In genomic region chr20:34111057-34111711, GRCh38 we compare ENCODE assay signal across 8 cellular contexts. TPM values are rescaled to one million over a fixed set of nuclear protein-coding genes. Genes with fewer than 3 reads are reported as not detected.
DNase-seq lines count a peak whose midpoint lies in the region; ATAC-seq and TF ChIP-seq lines count a peak whose summit lies in the region.

No MANE protein-coding gene starts in this region.

- peak overlapping the region; percentile 95 for H3K9ac ChIP-seq in rectal smooth muscle tissue (ENCODE audit: low read length)

- H3K27me3 Mint-ChIP-seq in Caco-2 (ENCODE audit: insufficient read depth, unreplicated experiment) = no peaks in the 10 kb centered on the region
- H3K27me3 Mint-ChIP-seq in activated CD8-positive, alpha-beta T cell treated with anti-CD3 and anti-CD28 coated beads, Interleukin-2, amount 10 ng/mL, durations not matched to agents 7 days and 5 days (ENCODE audit: low read depth) = peaks cover 2% of the 10 kb centered on the region

- peak overlapping the region; percentile 77 for H3K4me3 Mint-ChIP-seq in Caco-2 (ENCODE audit: unreplicated experiment)
- H3K4me3 Mint-ChIP-seq in activated CD8-positive, alpha-beta T cell treated with anti-CD3 and anti-CD28 coated beads, Interleukin-2, amount 10 ng/mL, durations not matched to agents 7 days and 5 days = peak overlapping the region; percentile 88

- peak overlapping the region; percentile 93 for H3K27ac ChIP-seq in rectal smooth muscle tissue (ENCODE audit: low read depth, low read length)

- H3K27ac Mint-ChIP-seq in Caco-2 (ENCODE audit: unreplicated experiment) = peak overlapping the region; percentile 99
- H3K27ac Mint-ChIP-seq in activated CD8-positive, alpha-beta T cell treated with anti-CD3 and anti-CD28 coated beads, Interleukin-2, amount 10 ng/mL, durations not matched to agents 7 days and 5 days = peak overlapping the region; percentile 99

- no TSS peak for BruUV-seq in Caco-2 (replicated peaks; lab: Mats Ljungman, UMichigan)

- H3K4me1 ChIP-seq in Caco-2 = peaks cover 8% of the 10 kb centered on the region
- peaks cover 21% of the 10 kb centered on the region for H3K4me1 ChIP-seq in rectal smooth muscle tissue (ENCODE audit: control insufficient read depth, insufficient read depth, low read length)

- H3K9me3 ChIP-seq in Caco-2 = no peaks in the 10 kb centered on the region

- intact Hi-C loops in Caco-2 (cut with micrococcal nuclease; ENCODE audit: unreplicated experiment) = loop anchor here (5.0 kb wide), 1 partner anchor 389 kb away; the partner anchor contains the start of gene PXMP4

- TF ChIP-seq EP300 in Ishikawa (IDR thresholded peaks at IDR 0.05; ENCODE audit: borderline replicate concordance) = no peak

- POLR2A ChIA-PET in Caco-2 (lab: Charles Lee) = interaction anchor here (0.5 to 2.4 kb wide), 10 partner anchors 14 to 645 kb away, joined by 3 to 61 read pairs (median 6); partner anchors contain the start of genes ITCH and RALY
- POLR2A ChIA-PET in activated CD8-positive, alpha-beta T cell treated with anti-CD3 and anti-CD28 coated beads, Interleukin-2, amount 10 ng/mL, durations not matched to agents 7 days and 5 days (lab: Charles Lee) = interaction anchor here (0.8 to 2.6 kb wide), 7 partner anchors 10 to 354 kb away, joined by 3 to 33 read pairs (median 10); partner anchors contain the start of gene RALY

- CTCF ChIA-PET in Caco-2 (lab: Charles Lee) = interaction anchor here (0.6 to 1.3 kb wide), 3 partner anchors 16 to 1330 kb away, joined by 3 to 6 read pairs (median 4); no protein-coding TSS in a partner anchor
- CTCF ChIA-PET in activated CD8-positive, alpha-beta T cell treated with anti-CD3 and anti-CD28 coated beads, Interleukin-2, amount 10 ng/mL, durations not matched to agents 7 days and 5 days (lab: Charles Lee) = interaction anchor here (1.8 to 1.9 kb wide), 2 partner anchors 9 to 14 kb away, joined by 5 read pairs; no protein-coding TSS in a partner anchor

- peaks cover 69% of the 10 kb centered on the region for H3K36me3 Mint-ChIP-seq in Caco-2 (ENCODE audit: insufficient read depth, unreplicated experiment)
- peaks cover 47% of the 10 kb centered on the region for H3K36me3 Mint-ChIP-seq in activated CD8-positive, alpha-beta T cell treated with anti-CD3 and anti-CD28 coated beads, Interleukin-2, amount 10 ng/mL, durations not matched to agents 7 days and 5 days (ENCODE audit: low read depth)

- peak overlapping the region; percentile 98 for H3K4me3 ChIP-seq in Caco-2 (ENCODE audit: low read depth, low read length)
- peak overlapping the region; percentile 97 for H3K4me3 ChIP-seq in rectal smooth muscle tissue (ENCODE audit: low read length)

- TF ChIP-seq RAD21 in Ishikawa (IDR thresholded peaks at IDR 0.05; ENCODE audit: low read depth) = no peak

- no peak for TF ChIP-seq CTCF in Caco-2 (IDR thresholded peaks at IDR 0.05; ENCODE audit: insufficient read depth in 1 of 2, low read depth in 1 of 2, low read length in 1 of 2, severe bottlenecking in 1 of 2, unreplicated experiment in 1 of 2)

- H3K4me1 Mint-ChIP-seq in Caco-2 (ENCODE audit: low read depth, unreplicated experiment) = peaks cover 43% of the 10 kb centered on the region
- peaks cover 47% of the 10 kb centered on the region for H3K4me1 Mint-ChIP-seq in activated CD8-positive, alpha-beta T cell treated with anti-CD3 and anti-CD28 coated beads, Interleukin-2, amount 10 ng/mL, durations not matched to agents 7 days and 5 days (ENCODE audit: low read depth)

- H3K36me3 ChIP-seq in Caco-2 (ENCODE audit: control insufficient read depth, insufficient read depth, low read length) (peaks cover 6% of the 10 kb centered on the region; the same call in 1 of the 2 replicates), rectal smooth muscle tissue (ENCODE audit: control insufficient read depth, insufficient read depth, low read length) (peaks cover 3% of the 10 kb centered on the region)

- DNase-seq in Caco-2 (peak; percentile 43 to 59), germinal center (ENCODE audit: low spot score) (peak; percentile 12)
- DNase-seq in activated CD8-positive, alpha-beta T cell treated with anti-CD3 and anti-CD28 coated beads, Interleukin-2, amount 10 ng/mL, durations not matched to agents 7 days and 5 days = no peak

- H3K9me3 Mint-ChIP-seq in Caco-2 (ENCODE audit: unreplicated experiment) = no peaks in the 10 kb centered on the region
- H3K9me3 Mint-ChIP-seq in activated CD8-positive, alpha-beta T cell treated with anti-CD3 and anti-CD28 coated beads, Interleukin-2, amount 10 ng/mL, durations not matched to agents 7 days and 5 days (ENCODE audit: insufficient read depth) = no peaks in the 10 kb centered on the region

- H3K27me3 ChIP-seq in Caco-2 (replicated peaks; ENCODE audit: control insufficient read depth, insufficient read depth, low read length) (no peaks in the 10 kb centered on the region), rectal smooth muscle tissue (ENCODE audit: control insufficient read depth, insufficient read depth, low read length) (no peaks in the 10 kb centered on the region)

- no peak for ATAC-seq in activated CD8-positive, alpha-beta T cell treated with anti-CD3 and anti-CD28 coated beads, Interleukin-2, amount 10 ng/mL, durations not matched to agents 7 days and 5 days
- ATAC-seq in HG03521 (IDR thresholded peaks at IDR 0.05; ENCODE audit: unreplicated experiment) = no peak
- no peak for ATAC-seq in GM19397 (IDR thresholded peaks at IDR 0.05; ENCODE audit: unreplicated experiment)
- no peak for ATAC-seq in HG03045 (IDR thresholded peaks at IDR 0.05; ENCODE audit: unreplicated experiment)

TF ChIP-seq in Ishikawa, 13 proteins besides CTCF, POLR2A, EP300 and RAD21:
- TF ChIP-seq CEBPB (IDR thresholded peaks at IDR 0.05) = peak; percentile 63
- no peak for TF ChIP-seq NFIC (IDR thresholded peaks at IDR 0.05)
- TF ChIP-seq MAX (IDR thresholded peaks at IDR 0.05) = no peak
- TF ChIP-seq YY1 (IDR thresholded peaks at IDR 0.05; ENCODE audit: low read depth) = no peak
- no peak for TF ChIP-seq REST (IDR thresholded peaks at IDR 0.05; ENCODE audit: low read depth)
- TF ChIP-seq CREB1 (IDR thresholded peaks at IDR 0.05; ENCODE audit: low read depth) = no peak
- no peak for TF ChIP-seq FOXM1 (IDR thresholded peaks at IDR 0.05; ENCODE audit: borderline replicate concordance, low read depth)

RNA-seq across cellular contexts. Expression of gene EIF2S2, which starts 0.9 kb away (rescaled TPM):
- total RNA-seq in Caco-2 (2022) = 291 and 299 TPM in 2 replicates
- total RNA-seq in activated CD8-positive, alpha-beta T cell treated with anti-CD3 and anti-CD28 coated beads, Interleukin-2, amount 10 ng/mL, durations not matched to agents 7 days and 5 days = 10 to 100 TPM; 94.4 to 94.7 TPM
